Comparison of ENCODE assay signal across 3 cellular contexts in the genomic region with DNA sequence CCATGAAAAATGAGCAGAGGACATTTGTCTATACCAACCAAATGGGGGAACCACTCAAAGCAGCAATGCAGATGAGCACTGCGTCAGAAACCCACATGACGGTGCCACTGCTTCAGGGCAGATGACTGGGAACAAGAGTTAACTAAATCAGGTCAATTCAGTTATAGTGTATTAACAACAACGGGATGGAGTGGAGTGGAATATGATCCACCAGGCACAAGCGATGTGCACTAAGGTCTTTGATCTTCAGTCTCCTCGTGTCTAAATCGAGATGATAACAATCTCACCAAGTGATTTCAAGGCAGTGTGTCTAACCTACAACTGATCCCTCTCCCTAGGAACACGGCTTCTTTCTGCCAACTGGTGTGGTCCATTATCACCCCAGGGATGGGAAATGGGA.
A peak's percentile ranks its signal among the peaks of the same experiment; 100 is the strongest.
TF ChIP-seq lines count a peak whose summit lies in the region.

No MANE protein-coding gene starts in this region.

TF ChIP-seq in GM23338, 12 proteins besides CTCF, POLR2A, EP300 and RAD21:
- TF ChIP-seq ZNF462 (CRISPR knock-in tag; IDR thresholded peaks at IDR 0.05): no peak
- no peak for TF ChIP-seq ZNF114 (CRISPR knock-in tag; IDR thresholded peaks at IDR 0.05)
- no peak for TF ChIP-seq EZH2 (IDR thresholded peaks at IDR 0.05; ENCODE audit: low read depth, unreplicated experiment)

TF ChIP-seq in HEK293, 187 proteins besides CTCF, POLR2A, EP300 and RAD21:
- no peak for TF ChIP-seq ZNF19 (tag by site-specific recombination; IDR thresholded peaks at IDR 0.05; ENCODE audit: low read depth)
- TF ChIP-seq KLF1 (tag by site-specific recombination; IDR thresholded peaks at IDR 0.05): no peak
- TF ChIP-seq TCF7L2 (IDR thresholded peaks at IDR 0.05; ENCODE audit: borderline replicate concordance, low read depth, low read length): 0 out of 2 replicates have a peak, but pooled peaks have one; percentile 29
- TF ChIP-seq ZBTB21 (tag by site-specific recombination; IDR thresholded peaks at IDR 0.05): no peak
- no peak for TF ChIP-seq ZNF621 (tag by site-specific recombination; IDR thresholded peaks at IDR 0.05)

TF ChIP-seq in K562, 482 proteins besides CTCF, POLR2A, EP300 and RAD21:
- no peak for TF ChIP-seq ZNF347 (CRISPR knock-in tag; IDR thresholded peaks at IDR 0.05; ENCODE audit: low read depth)
- TF ChIP-seq HMGN3 (IDR thresholded peaks at IDR 0.05; ENCODE audit: borderline replicate concordance, extremely low read depth, insufficient read length, low read depth, low read length): no peak
- TF ChIP-seq, protein P1, sequence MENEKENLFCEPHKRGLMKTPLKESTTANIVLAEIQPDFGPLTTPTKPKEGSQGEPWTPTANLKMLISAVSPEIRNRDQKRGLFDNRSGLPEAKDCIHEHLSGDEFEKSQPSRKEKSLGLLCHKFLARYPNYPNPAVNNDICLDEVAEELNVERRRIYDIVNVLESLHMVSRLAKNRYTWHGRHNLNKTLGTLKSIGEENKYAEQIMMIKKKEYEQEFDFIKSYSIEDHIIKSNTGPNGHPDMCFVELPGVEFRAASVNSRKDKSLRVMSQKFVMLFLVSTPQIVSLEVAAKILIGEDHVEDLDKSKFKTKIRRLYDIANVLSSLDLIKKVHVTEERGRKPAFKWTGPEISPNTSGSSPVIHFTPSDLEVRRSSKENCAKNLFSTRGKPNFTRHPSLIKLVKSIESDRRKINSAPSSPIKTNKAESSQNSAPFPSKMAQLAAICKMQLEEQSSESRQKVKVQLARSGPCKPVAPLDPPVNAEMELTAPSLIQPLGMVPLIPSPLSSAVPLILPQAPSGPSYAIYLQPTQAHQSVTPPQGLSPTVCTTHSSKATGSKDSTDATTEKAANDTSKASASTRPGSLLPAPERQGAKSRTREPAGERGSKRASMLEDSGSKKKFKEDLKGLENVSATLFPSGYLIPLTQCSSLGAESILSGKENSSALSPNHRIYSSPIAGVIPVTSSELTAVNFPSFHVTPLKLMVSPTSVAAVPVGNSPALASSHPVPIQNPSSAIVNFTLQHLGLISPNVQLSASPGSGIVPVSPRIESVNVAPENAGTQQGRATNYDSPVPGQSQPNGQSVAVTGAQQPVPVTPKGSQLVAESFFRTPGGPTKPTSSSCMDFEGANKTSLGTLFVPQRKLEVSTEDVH (IDR thresholded peaks at IDR 0.05; ENCODE audit: low read depth, partially characterized antibody): no peak
- no peak for TF ChIP-seq ETV6 (IDR thresholded peaks at IDR 0.05; ENCODE audit: borderline replicate concordance in 1 of 2, low read depth in 2 of 2, low read length in 1 of 2)
- TF ChIP-seq ETV6 (CRISPR knock-in tag; IDR thresholded peaks at IDR 0.05; ENCODE audit: borderline replicate concordance): no peak
- TF ChIP-seq, protein P2, sequence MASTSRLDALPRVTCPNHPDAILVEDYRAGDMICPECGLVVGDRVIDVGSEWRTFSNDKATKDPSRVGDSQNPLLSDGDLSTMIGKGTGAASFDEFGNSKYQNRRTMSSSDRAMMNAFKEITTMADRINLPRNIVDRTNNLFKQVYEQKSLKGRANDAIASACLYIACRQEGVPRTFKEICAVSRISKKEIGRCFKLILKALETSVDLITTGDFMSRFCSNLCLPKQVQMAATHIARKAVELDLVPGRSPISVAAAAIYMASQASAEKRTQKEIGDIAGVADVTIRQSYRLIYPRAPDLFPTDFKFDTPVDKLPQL (IDR thresholded peaks at IDR 0.05; ENCODE audit: extremely low read depth, insufficient read length): no peak
- TF ChIP-seq TFAP4 (CRISPR knock-in tag; IDR thresholded peaks at IDR 0.05; ENCODE audit: borderline replicate concordance): no peak
- TF ChIP-seq, protein P3, sequence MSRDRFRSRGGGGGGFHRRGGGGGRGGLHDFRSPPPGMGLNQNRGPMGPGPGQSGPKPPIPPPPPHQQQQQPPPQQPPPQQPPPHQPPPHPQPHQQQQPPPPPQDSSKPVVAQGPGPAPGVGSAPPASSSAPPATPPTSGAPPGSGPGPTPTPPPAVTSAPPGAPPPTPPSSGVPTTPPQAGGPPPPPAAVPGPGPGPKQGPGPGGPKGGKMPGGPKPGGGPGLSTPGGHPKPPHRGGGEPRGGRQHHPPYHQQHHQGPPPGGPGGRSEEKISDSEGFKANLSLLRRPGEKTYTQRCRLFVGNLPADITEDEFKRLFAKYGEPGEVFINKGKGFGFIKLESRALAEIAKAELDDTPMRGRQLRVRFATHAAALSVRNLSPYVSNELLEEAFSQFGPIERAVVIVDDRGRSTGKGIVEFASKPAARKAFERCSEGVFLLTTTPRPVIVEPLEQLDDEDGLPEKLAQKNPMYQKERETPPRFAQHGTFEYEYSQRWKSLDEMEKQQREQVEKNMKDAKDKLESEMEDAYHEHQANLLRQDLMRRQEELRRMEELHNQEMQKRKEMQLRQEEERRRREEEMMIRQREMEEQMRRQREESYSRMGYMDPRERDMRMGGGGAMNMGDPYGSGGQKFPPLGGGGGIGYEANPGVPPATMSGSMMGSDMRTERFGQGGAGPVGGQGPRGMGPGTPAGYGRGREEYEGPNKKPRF (IDR thresholded peaks at IDR 0.05; ENCODE audit: low read depth, low read length): no peak
- no peak for TF ChIP-seq ZNF551 (CRISPR knock-in tag; IDR thresholded peaks at IDR 0.05)
- TF ChIP-seq HSF4 (CRISPR knock-in tag; IDR thresholded peaks at IDR 0.05; ENCODE audit: borderline replicate concordance): no peak
- no peak for TF ChIP-seq ZNF589 (CRISPR knock-in tag; IDR thresholded peaks at IDR 0.05; ENCODE audit: low read depth)
- TF ChIP-seq, protein P4, sequence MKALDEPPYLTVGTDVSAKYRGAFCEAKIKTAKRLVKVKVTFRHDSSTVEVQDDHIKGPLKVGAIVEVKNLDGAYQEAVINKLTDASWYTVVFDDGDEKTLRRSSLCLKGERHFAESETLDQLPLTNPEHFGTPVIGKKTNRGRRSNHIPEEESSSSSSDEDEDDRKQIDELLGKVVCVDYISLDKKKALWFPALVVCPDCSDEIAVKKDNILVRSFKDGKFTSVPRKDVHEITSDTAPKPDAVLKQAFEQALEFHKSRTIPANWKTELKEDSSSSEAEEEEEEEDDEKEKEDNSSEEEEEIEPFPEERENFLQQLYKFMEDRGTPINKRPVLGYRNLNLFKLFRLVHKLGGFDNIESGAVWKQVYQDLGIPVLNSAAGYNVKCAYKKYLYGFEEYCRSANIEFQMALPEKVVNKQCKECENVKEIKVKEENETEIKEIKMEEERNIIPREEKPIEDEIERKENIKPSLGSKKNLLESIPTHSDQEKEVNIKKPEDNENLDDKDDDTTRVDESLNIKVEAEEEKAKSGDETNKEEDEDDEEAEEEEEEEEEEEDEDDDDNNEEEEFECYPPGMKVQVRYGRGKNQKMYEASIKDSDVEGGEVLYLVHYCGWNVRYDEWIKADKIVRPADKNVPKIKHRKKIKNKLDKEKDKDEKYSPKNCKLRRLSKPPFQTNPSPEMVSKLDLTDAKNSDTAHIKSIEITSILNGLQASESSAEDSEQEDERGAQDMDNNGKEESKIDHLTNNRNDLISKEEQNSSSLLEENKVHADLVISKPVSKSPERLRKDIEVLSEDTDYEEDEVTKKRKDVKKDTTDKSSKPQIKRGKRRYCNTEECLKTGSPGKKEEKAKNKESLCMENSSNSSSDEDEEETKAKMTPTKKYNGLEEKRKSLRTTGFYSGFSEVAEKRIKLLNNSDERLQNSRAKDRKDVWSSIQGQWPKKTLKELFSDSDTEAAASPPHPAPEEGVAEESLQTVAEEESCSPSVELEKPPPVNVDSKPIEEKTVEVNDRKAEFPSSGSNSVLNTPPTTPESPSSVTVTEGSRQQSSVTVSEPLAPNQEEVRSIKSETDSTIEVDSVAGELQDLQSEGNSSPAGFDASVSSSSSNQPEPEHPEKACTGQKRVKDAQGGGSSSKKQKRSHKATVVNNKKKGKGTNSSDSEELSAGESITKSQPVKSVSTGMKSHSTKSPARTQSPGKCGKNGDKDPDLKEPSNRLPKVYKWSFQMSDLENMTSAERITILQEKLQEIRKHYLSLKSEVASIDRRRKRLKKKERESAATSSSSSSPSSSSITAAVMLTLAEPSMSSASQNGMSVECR (CRISPR knock-in tag; IDR thresholded peaks at IDR 0.05): no peak
- no peak for TF ChIP-seq CSDE1 (IDR thresholded peaks at IDR 0.05)
- TF ChIP-seq CREM (IDR thresholded peaks at IDR 0.05; ENCODE audit: low read depth): no peak
- TF ChIP-seq GTF3C2 (IDR thresholded peaks at IDR 0.05; ENCODE audit: borderline replicate concordance, extremely low read depth, insufficient read length): no peak
- TF ChIP-seq ZNF408 (CRISPR knock-in tag; IDR thresholded peaks at IDR 0.05; ENCODE audit: low read depth): no peak
- no peak for TF ChIP-seq TGIF2 (CRISPR knock-in tag; IDR thresholded peaks at IDR 0.05)
- no peak for TF ChIP-seq ZNF232 (CRISPR knock-in tag; IDR thresholded peaks at IDR 0.05)
- TF ChIP-seq ZNF445 (CRISPR knock-in tag; IDR thresholded peaks at IDR 0.05; ENCODE audit: low read depth): no peak
